Comparison of ENCODE assay signal across 1 cellular context in genomic region chr9:7342229-7342628, GRCh38.
TF ChIP-seq lines count a peak whose summit lies in the region.

No MANE protein-coding gene starts in this region.

TF ChIP-seq in HepG2, 621 proteins besides CTCF, POLR2A, EP300 and RAD21 (continued from another document):
- TF ChIP-seq ZNF282 (IDR thresholded peaks at IDR 0.05; ENCODE audit: partially characterized antibody) (no peak), KDM3A (CRISPR knock-in tag; IDR thresholded peaks at IDR 0.05; ENCODE audit: low read depth) (no peak), ZNF431 (CRISPR knock-in tag; IDR thresholded peaks at IDR 0.05; ENCODE audit: borderline replicate concordance, low read depth) (no peak), ZBED4 (CRISPR knock-in tag; IDR thresholded peaks at IDR 0.05; ENCODE audit: borderline replicate concordance) (no peak), ZNF280D (CRISPR knock-in tag; IDR thresholded peaks at IDR 0.05) (no peak)
TF ChIP-seq in HepG2: peak in this region for 0.
